22 cellular contexts compared by ENCODE assay signal in the genomic region with DNA sequence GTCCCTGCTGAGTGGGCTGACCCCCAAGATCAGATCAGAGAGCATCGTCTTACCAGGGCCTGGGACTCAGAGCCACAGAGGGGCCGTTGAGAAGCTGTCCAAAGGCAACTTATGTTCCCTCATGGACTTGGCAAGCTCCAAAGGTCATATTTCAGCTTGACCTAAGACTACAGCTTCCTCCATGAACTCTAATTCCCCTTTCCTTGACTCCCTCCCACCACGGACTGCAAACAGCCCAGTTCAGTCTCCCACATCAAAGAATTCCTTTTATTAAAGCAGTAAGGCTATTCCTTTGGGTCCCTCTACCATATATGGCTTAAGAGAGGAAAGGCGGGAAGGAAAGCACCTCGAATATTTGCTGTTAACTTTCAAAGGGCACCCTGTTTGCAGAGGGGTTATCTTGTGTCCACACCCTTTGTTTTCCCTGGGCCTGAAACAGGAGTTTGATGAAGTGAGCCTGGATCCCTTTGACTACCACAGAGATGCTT.
DNase-seq lines count a peak whose midpoint lies in the region; ATAC-seq, FAIRE-seq and TF ChIP-seq lines count a peak whose summit lies in the region.
"Had no signal": no experiment of that assay in that cellular context is flagged by ENCODE, and none has a peak within 500 bp of the region (broad histone marks: within the 10 kb centered on the region; RNA-seq: fewer than 3 reads in every experiment).

No MANE protein-coding gene starts in this region.

- H2AFZ ChIP-seq in endothelial cell of umbilical vein (ENCODE audit: low read depth, low read length) = peak overlapping the region; percentile 52

- ATAC-seq in right lobe of liver (peak; percentile 36 to 58 (median 57)), upper lobe of right lung (peak; percentile 6), HG02642 (IDR thresholded peaks at IDR 0.05; ENCODE audit: poor library complexity, unreplicated experiment) (no peak), HG02588 (IDR thresholded peaks at IDR 0.05; ENCODE audit: unreplicated experiment) (no peak)
- ATAC-seq: activated naive CD8-positive, alpha-beta T cell treated with anti-CD3 and anti-CD28 coated beads, Interleukin-2, amount 50 U/mL, for 24 hours; naive thymus-derived CD4-positive, alpha-beta T cell had no signal

- H3K79me2 ChIP-seq in endothelial cell of umbilical vein (ENCODE audit: control insufficient read depth, insufficient read depth, low read length) = no peaks in the 10 kb centered on the region

- no peaks in the 10 kb centered on the region for H3K9me1 ChIP-seq in endothelial cell of umbilical vein (replicated peaks; ENCODE audit: control insufficient read depth, extremely low read depth, insufficient read depth, low read length)

- CTCF ChIA-PET in endothelial cell of umbilical vein (lab: Charles Lee) = interaction anchor here (1.1 kb wide), 1 partner anchor 39 kb away, joined by 3 read pairs; no protein-coding TSS in a partner anchor

- no peak overlapping the region for H3K4me2 ChIP-seq in endothelial cell of umbilical vein (ENCODE audit: insufficient read depth, low read length)

- H3K4me3 ChIP-seq in endothelial cell of umbilical vein (replicated peaks in 1 of 3; ENCODE audit: insufficient read depth in 1 of 3, low read depth in 1 of 3, low read length in 3 of 3) (no peak overlapping the region), right lobe of liver (no peak overlapping the region), upper lobe of right lung (no peak overlapping the region)
- H3K4me3 ChIP-seq: breast epithelium, MG63, ovary, skin epidermis, tibial nerve had no signal

- no TSS peak for BruUV-seq in endothelial cell of umbilical vein (replicated peaks; lab: Mats Ljungman, UMichigan)

- WGBS in right lobe of liver (ENCODE audit: insufficient coverage, low coverage, low lambda C conversion rate, missing lambda C conversion rate) = 8% methylated on average over 4 of the region's 5 CpGs

- H3K9ac ChIP-seq in endothelial cell of umbilical vein (replicated peaks; ENCODE audit: extremely low read depth, insufficient read depth, low read length) = no peak overlapping the region

- no peak for FAIRE-seq in endothelial cell of umbilical vein (lab: Jason Lieb, UNC)

- TF ChIP-seq CTCF in endothelial cell of umbilical vein (IDR thresholded peaks at IDR 0.05; ENCODE audit: extremely low read depth in 1 of 2, insufficient read depth in 1 of 2, low read depth in 1 of 2, low read length in 2 of 2) = no peak
- TF ChIP-seq CTCF in right lobe of liver (IDR thresholded peaks at IDR 0.05) = no peak
- TF ChIP-seq CTCF in upper lobe of right lung (IDR thresholded peaks at IDR 0.05) = no peak

- intact Hi-C loops in endothelial cell of umbilical vein (cut with micrococcal nuclease) = loop anchor here (5.0 kb wide), 1 partner anchor 38 kb away; no protein-coding TSS in a partner anchor
- intact Hi-C loops in right lobe of liver (cut with DNase I) = no loop called here
- intact Hi-C loops in upper lobe of right lung (cut with DNase I) = no loop called here

- H3K27me3 ChIP-seq in endothelial cell of umbilical vein (ENCODE audit: control insufficient read depth in 2 of 2, insufficient read depth in 2 of 2, low read length in 2 of 2) = no peaks in the 10 kb centered on the region
- H3K27me3 ChIP-seq in right lobe of liver = no peaks in the 10 kb centered on the region
- no peaks in the 10 kb centered on the region for H3K27me3 ChIP-seq in upper lobe of right lung
- H3K27me3 ChIP-seq: breast epithelium, MG63, ovary, tibial nerve had no signal

- POLR2A ChIA-PET in endothelial cell of umbilical vein (lab: Charles Lee) = no interaction called here

- DNase-seq in RPMI7951 (ENCODE audit: low read depth) (peak; percentile 32), endothelial cell of umbilical vein (ENCODE audit: low read depth, low spot score) (peak; percentile 54), right lobe of liver (no peak), upper lobe of right lung (no peak), NCI-H2196 (lab: John Stamatoyannopoulos, UW; ENCODE audit: unreplicated experiment) (no peak)
- DNase-seq: activated CD4-positive, alpha-beta T cell treated with anti-CD3 and anti-CD28 coated beads for 48 hours; activated naive CD8-positive, alpha-beta T cell treated with anti-CD3 and anti-CD28 coated beads, Interleukin-2, amount 50 U/mL, for 24 hours; COR-L47; mammary epithelial cell; MG63; naive thymus-derived CD4-positive, alpha-beta T cell; NCI-H146; NCI-H526; stimulated activated CD4-positive, alpha-beta T cell treated with anti-CD3 and anti-CD28 coated beads, Interleukin-2, amount 100 ng/mL, for 48 hours; stimulated activated naive CD4-positive, alpha-beta T cell treated with Interleukin-2 at 50 U/mL for 16 hours; SW 1271 had no signal

- H3K4me1 ChIP-seq in endothelial cell of umbilical vein (ENCODE audit: control insufficient read depth, extremely low read depth, insufficient read depth, low read length) (peaks cover 43% of the 10 kb centered on the region), right lobe of liver (peaks cover 0 to 12% (median 0%) of the 10 kb centered on the region in 4 donors), upper lobe of right lung (peaks cover 25% of the 10 kb centered on the region)
- H3K4me1 ChIP-seq: breast epithelium had no signal

- H3K9me3 ChIP-seq in endothelial cell of umbilical vein (replicated peaks; ENCODE audit: control insufficient read depth, insufficient read depth, low read length) = no peaks in the 10 kb centered on the region
- H3K9me3 ChIP-seq in right lobe of liver = no peaks in the 10 kb centered on the region
- no peaks in the 10 kb centered on the region for H3K9me3 ChIP-seq in upper lobe of right lung
- H3K9me3 ChIP-seq: breast epithelium, MG63, ovary, tibial nerve had no signal

- H3K36me3 ChIP-seq in endothelial cell of umbilical vein (ENCODE audit: control insufficient read depth in 2 of 2, extremely low read depth in 1 of 2, insufficient read depth in 2 of 2, low read length in 2 of 2) = no peaks in the 10 kb centered on the region
- no peaks in the 10 kb centered on the region for H3K36me3 ChIP-seq in right lobe of liver
- H3K36me3 ChIP-seq in upper lobe of right lung = no peaks in the 10 kb centered on the region
- H3K36me3 ChIP-seq: breast epithelium, MG63, ovary, tibial nerve had no signal

- peak overlapping the region; percentile 22 for H3K27ac ChIP-seq in endothelial cell of umbilical vein (ENCODE audit: insufficient read depth, low read depth, low read length)
- H3K27ac ChIP-seq in right lobe of liver = no peak overlapping the region
- no peak overlapping the region for H3K27ac ChIP-seq in upper lobe of right lung
- H3K27ac ChIP-seq: ovary had no signal

- dilution Hi-C loops in endothelial cell of umbilical vein (cut with MboI; ENCODE audit: extremely low pct_ligation_motif_present, low sequenced_read_pairs) = no loop called here

- no peaks in the 10 kb centered on the region for H4K20me1 ChIP-seq in endothelial cell of umbilical vein (replicated peaks; ENCODE audit: control insufficient read depth, extremely low read depth, insufficient read depth, low read length)

- no peak for TF ChIP-seq POLR2A in endothelial cell of umbilical vein (IDR thresholded peaks at IDR 0.05; ENCODE audit: low read depth, low read length)
- no peak for TF ChIP-seq POLR2A in right lobe of liver (IDR thresholded peaks at IDR 0.05)

TF ChIP-seq in endothelial cell of umbilical vein, 7 proteins besides CTCF, POLR2A, EP300 and RAD21:
- TF ChIP-seq EZH2 (IDR thresholded peaks at IDR 0.05; ENCODE audit: borderline replicate concordance, low read depth, low read length, severe bottlenecking) = no peak
- TF ChIP-seq POLR2AphosphoS5 (IDR thresholded peaks at IDR 0.05; ENCODE audit: insufficient read depth, low read depth, low read length) = no peak
- TF ChIP-seq FOS (IDR thresholded peaks at IDR 0.05; ENCODE audit: borderline replicate concordance, insufficient read depth, low read length) = no peak
- TF ChIP-seq MAX (IDR thresholded peaks at IDR 0.05; ENCODE audit: insufficient read depth, insufficient read length) = no peak
- no peak for TF ChIP-seq JUN (IDR thresholded peaks at IDR 0.05; ENCODE audit: borderline replicate concordance, insufficient read depth, insufficient read length, low read depth)
- no peak for TF ChIP-seq MYC (IDR thresholded peaks at IDR 0.05; ENCODE audit: low read depth, low read length)
- no peak for TF ChIP-seq GATA2 (IDR thresholded peaks at IDR 0.05; ENCODE audit: insufficient read depth, insufficient read length, low read depth, low read length)

Comparison
In these comparisons a context has a peak if more than half of its experiments do, and no peak if none do; other contexts are left out.
1. DNase-seq: peak in RPMI7951 (single experiment) and endothelial cell of umbilical vein (single experiment); none in right lobe of liver (0 of 3), upper lobe of right lung (single experiment) and NCI-H2196 (single experiment).
2. ATAC-seq: peak in right lobe of liver (4 of 4) and upper lobe of right lung (single experiment); none in HG02642 (single experiment) and HG02588 (single experiment).